Comparison of ENCODE assay signal across 8 cellular contexts in the genomic region with DNA sequence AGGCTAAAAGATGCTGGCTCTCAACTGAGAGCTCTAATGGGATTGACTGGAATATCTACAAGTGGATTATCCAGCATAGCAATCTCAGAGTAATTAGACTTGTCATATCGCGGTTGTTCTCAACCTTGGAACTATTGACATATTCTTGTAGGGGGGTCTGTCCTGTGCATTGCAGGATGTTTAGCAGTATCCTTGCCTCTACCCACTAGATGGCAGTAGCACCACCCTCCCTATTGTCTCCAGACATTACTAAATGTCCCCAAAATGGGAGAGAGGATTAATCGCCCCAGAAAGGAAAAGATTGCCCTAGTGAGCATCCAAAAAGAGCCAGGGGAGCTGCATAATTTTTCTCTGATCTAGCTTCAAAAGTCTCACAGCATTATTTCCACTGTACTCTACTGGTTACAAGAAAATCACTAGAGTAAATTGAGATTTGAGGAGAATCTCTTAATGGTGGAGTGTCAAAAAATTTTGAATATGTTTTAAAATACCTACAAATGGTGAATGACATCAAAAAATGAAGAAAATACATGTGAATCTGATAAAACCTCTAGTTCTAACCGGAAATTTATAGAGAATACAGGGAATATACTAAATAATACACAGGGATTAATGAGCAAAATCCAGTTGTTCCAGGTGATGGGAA.
A peak's percentile ranks its signal among the peaks of the same experiment; 100 is the strongest.
DNase-seq lines count a peak whose midpoint lies in the region; ATAC-seq, FAIRE-seq and TF ChIP-seq lines count a peak whose summit lies in the region.

No MANE protein-coding gene starts in this region.

- DNase-seq in AG09309 (ENCODE audit: low read depth), result peak; percentile 5
- no peak for DNase-seq in GM12892 (ENCODE audit: insufficient read length)
- peak; percentile 18 for DNase-seq in LoVo (ENCODE audit: low spot score)
- peak; percentile 31 for DNase-seq in amniotic epithelial cell (ENCODE audit: low read depth)
- peak; percentile 32 for DNase-seq in kidney tubule cell (ENCODE audit: low spot score)
- no peak for DNase-seq in effector memory CD8-positive, alpha-beta T cell
- no peak for DNase-seq in activated T-cell treated with anti-CD3 and anti-CD28 coated beads, Interleukin-2, amount 50 U/mL, for 4 hours

- H3K36me3 Mint-ChIP-seq in effector memory CD8-positive, alpha-beta T cell (ENCODE audit: insufficient read depth), result no peaks in the 10 kb centered on the region
- H3K36me3 Mint-ChIP-seq in activated T-cell treated with anti-CD3 and anti-CD28 coated beads, Interleukin-2, amount 50 U/mL, for 4 hours (ENCODE audit: insufficient read depth), result no peaks in the 10 kb centered on the region

- H3K4me3 ChIP-seq in AG09309 (ENCODE audit: control insufficient read depth, low read depth, low read length), result no peak overlapping the region

- H3K4me3 Mint-ChIP-seq in effector memory CD8-positive, alpha-beta T cell, result no peak overlapping the region
- H3K4me3 Mint-ChIP-seq in activated T-cell treated with anti-CD3 and anti-CD28 coated beads, Interleukin-2, amount 50 U/mL, for 4 hours, result no peak overlapping the region

- no peaks in the 10 kb centered on the region for H3K4me1 Mint-ChIP-seq in effector memory CD8-positive, alpha-beta T cell (ENCODE audit: low read depth in 2 of 2)
- H3K4me1 Mint-ChIP-seq in activated T-cell treated with anti-CD3 and anti-CD28 coated beads, Interleukin-2, amount 50 U/mL, for 4 hours (ENCODE audit: low read depth), result no peaks in the 10 kb centered on the region

- H3K27me3 Mint-ChIP-seq in effector memory CD8-positive, alpha-beta T cell, result no peaks in the 10 kb centered on the region
- H3K27me3 Mint-ChIP-seq in activated T-cell treated with anti-CD3 and anti-CD28 coated beads, Interleukin-2, amount 50 U/mL, for 4 hours (ENCODE audit: low read depth), result no peaks in the 10 kb centered on the region

- H3K27ac Mint-ChIP-seq in effector memory CD8-positive, alpha-beta T cell, result no peak overlapping the region

- H3K9me3 Mint-ChIP-seq in effector memory CD8-positive, alpha-beta T cell, result no peaks in the 10 kb centered on the region
- no peaks in the 10 kb centered on the region for H3K9me3 Mint-ChIP-seq in activated T-cell treated with anti-CD3 and anti-CD28 coated beads, Interleukin-2, amount 50 U/mL, for 4 hours

- no peak for TF ChIP-seq POLR2A in GM12892 (IDR thresholded peaks at IDR 0.05; ENCODE audit: low read depth, low read length)

- TF ChIP-seq CTCF in AG09309 (IDR thresholded peaks at IDR 0.05; ENCODE audit: control insufficient read depth, insufficient read depth, low read depth, low read length, missing control alignments), result peak; percentile 86

- FAIRE-seq in GM12892 (lab: Jason Lieb, UNC), result peak; percentile 94

- ATAC-seq in HG02588 (IDR thresholded peaks at IDR 0.05; ENCODE audit: unreplicated experiment), result peak; percentile 93
- ATAC-seq in effector memory CD8-positive, alpha-beta T cell (replicated peaks), result no peak
- no peak for ATAC-seq in activated T-cell treated with anti-CD3 and anti-CD28 coated beads, Interleukin-2, amount 50 U/mL, for 4 hours

Comparison
In these comparisons a context has a peak if more than half of its experiments do, and no peak if none do; other contexts are left out.
1. DNase-seq: peak in AG09309 (single experiment), LoVo (single experiment), amniotic epithelial cell (single experiment) and kidney tubule cell (single experiment); none in GM12892 (single experiment), effector memory CD8-positive, alpha-beta T cell (0 of 3) and activated T-cell treated with anti-CD3 and anti-CD28 coated beads, Interleukin-2, amount 50 U/mL, for 4 hours (single experiment).